Comparison of ENCODE assay signal across 1 cellular context in genomic region chr1:224922404-224923164, GRCh38.
TF ChIP-seq lines count a peak whose summit lies in the region.

No MANE protein-coding gene starts in this region.

TF ChIP-seq in GM12878, 131 proteins besides CTCF, POLR2A, EP300 and RAD21:
- peak; percentile 64; the same call in 1 of the 2 replicates for TF ChIP-seq SMC3 (IDR thresholded peaks at IDR 0.05; ENCODE audit: borderline replicate concordance, low read length)
- no peak for TF ChIP-seq ATF3 (IDR thresholded peaks at IDR 0.05; ENCODE audit: borderline replicate concordance, extremely low read depth, low read depth, low read length)
- TF ChIP-seq MXI1 (IDR thresholded peaks at IDR 0.05; ENCODE audit: low read depth, low read length) = no peak
- no peak for TF ChIP-seq CHD4 (IDR thresholded peaks at IDR 0.05)
- peak; percentile 42; the same call in 1 of the 2 replicates for TF ChIP-seq YY1 (IDR thresholded peaks at IDR 0.05; ENCODE audit: low read depth, low read length)
